Comparison of ENCODE assay signal across 14 cellular contexts in genomic region chr12:120961604-120962486, GRCh38. TPM values are rescaled to one million over a fixed set of nuclear protein-coding genes. Genes with fewer than 3 reads are reported as not detected.
DNase-seq lines count a peak whose midpoint lies in the region; FAIRE-seq and TF ChIP-seq lines count a peak whose summit lies in the region.
"Had no signal": no experiment of that assay in that cellular context is flagged by ENCODE, and none has a peak within 500 bp of the region (broad histone marks: within the 10 kb centered on the region; RNA-seq: fewer than 3 reads in every experiment).

No MANE protein-coding gene starts in this region.

- in situ Hi-C loops in KBM-7 (cut with MboI; ENCODE audit: low pct_unique_long_range_greater_than_20kb, low sequenced_read_pairs): no loop called here

- H3K9me2 ChIP-seq in Loucy (replicated peaks; ENCODE audit: low read depth, low read length): no peaks in the 10 kb centered on the region

- H3K4me1 ChIP-seq in Loucy (ENCODE audit: insufficient read depth, low read length, poor library complexity, severe bottlenecking) (peaks cover 52% of the 10 kb centered on the region), esophagus squamous epithelium (peaks cover 8 to 67% (median 22%) of the 10 kb centered on the region in 3 donors), prostate gland (replicated peaks) (no peaks in the 10 kb centered on the region)
- H3K4me1 ChIP-seq: gastroesophageal sphincter had no signal

- H3K4me3 ChIP-seq in Loucy (ENCODE audit: low read length, poor library complexity, severe bottlenecking): no peak overlapping the region
- H3K4me3 ChIP-seq in esophagus squamous epithelium: no peak overlapping the region
- no peak overlapping the region for H3K4me3 ChIP-seq in prostate gland
- H3K4me3 ChIP-seq: coronary artery, gastroesophageal sphincter had no signal

- peaks cover 5% of the 10 kb centered on the region; the same call in 1 of the 2 replicates for H3F3A ChIP-seq in Loucy (ENCODE audit: low read depth)

- no peaks in the 10 kb centered on the region for H3K36me3 ChIP-seq in Loucy (ENCODE audit: insufficient read depth, low read length)
- no peaks in the 10 kb centered on the region for H3K36me3 ChIP-seq in esophagus squamous epithelium
- no peaks in the 10 kb centered on the region for H3K36me3 ChIP-seq in prostate gland
- H3K36me3 ChIP-seq: gastroesophageal sphincter had no signal

- no peaks in the 10 kb centered on the region for H3K79me2 ChIP-seq in Loucy (ENCODE audit: insufficient read depth, low read length)

- 42 to 47% methylated on average over 17 of the region's 17 CpGs for WGBS in esophagus squamous epithelium, 2 donors
- 58% methylated on average over 17 of the region's 17 CpGs for WGBS in prostate gland

- H3K9ac ChIP-seq in Loucy (ENCODE audit: low read depth, low read length, poor library complexity, severe bottlenecking): no peak overlapping the region

- intact Hi-C loops in esophagus squamous epithelium (cut with DNase I): loop anchor here (5.0 kb wide), 1 partner anchor 55 kb away; no protein-coding TSS in a partner anchor
- intact Hi-C loops in prostate gland (cut with DNase I): no loop called here

- TF ChIP-seq CTCF in Loucy (conservative IDR thresholded peaks at IDR 0.05; ENCODE audit: low read length) (no peak), esophagus squamous epithelium (IDR thresholded peaks at IDR 0.05) (no peak), prostate gland (IDR thresholded peaks at IDR 0.05) (no peak), D721Med (IDR thresholded peaks at IDR 0.05; ENCODE audit: insufficient read depth, missing control alignments) (no peak)

- peak overlapping the region; percentile 33 for H3K4me2 ChIP-seq in Loucy (ENCODE audit: low read depth, low read length, poor library complexity, severe bottlenecking)

- FAIRE-seq in D721Med (lab: Jason Lieb, UNC): no peak
- FAIRE-seq: GM18507 had no signal

- no peaks in the 10 kb centered on the region for H4K20me1 ChIP-seq in Loucy (ENCODE audit: insufficient read depth, low read length, poor library complexity, severe bottlenecking)

- H2AFZ ChIP-seq in Loucy (ENCODE audit: low read length): no peak overlapping the region; the same call in 1 of the 2 replicates

- DNase-seq in NCI-H146 (lab: John Stamatoyannopoulos, UW) (peak; percentile 22), NCI-H146 treated with DMSO at 0.1 percent for 48 hours (lab: John Stamatoyannopoulos, UW; ENCODE audit: unreplicated experiment) (no peak), esophagus squamous epithelium (lab: John Stamatoyannopoulos, UW) (no peak), prostate gland (ENCODE audit: low spot score) (peak; percentile 17), D721Med (ENCODE audit: insufficient read length, low spot score) (no peak), KBM-7 (no peak), GM19238 (ENCODE audit: insufficient read length, low spot score) (no peak)
- DNase-seq: activated naive CD4-positive, alpha-beta T cell treated with anti-CD3 and anti-CD28 coated beads, Interleukin-2, amount 10 ng/mL, durations not matched to agents 7 days and 5 days; NCI-H1105 treated with DMSO at 0.1 percent for 48 hours had no signal

- H3K9me3 ChIP-seq in Loucy (ENCODE audit: insufficient read depth, low read depth, low read length): no peaks in the 10 kb centered on the region
- H3K9me3 ChIP-seq in esophagus squamous epithelium: no peaks in the 10 kb centered on the region
- no peaks in the 10 kb centered on the region for H3K9me3 ChIP-seq in prostate gland
- H3K9me3 ChIP-seq: gastroesophageal sphincter had no signal

- H3K27me3 ChIP-seq in Loucy (ENCODE audit: insufficient read depth, low read length, poor library complexity, severe bottlenecking) (no peaks in the 10 kb centered on the region), esophagus squamous epithelium (no peaks in the 10 kb centered on the region), prostate gland (replicated peaks; ENCODE audit: insufficient read depth) (no peaks in the 10 kb centered on the region)
- H3K27me3 ChIP-seq: gastroesophageal sphincter had no signal

- H3K27ac ChIP-seq in esophagus squamous epithelium (peak overlapping the region; percentile 71 to 89 (median 82)), prostate gland (no peak overlapping the region)
- H3K27ac ChIP-seq: coronary artery, gastroesophageal sphincter, HL-60 had no signal

- TF ChIP-seq POLR2A in esophagus squamous epithelium (IDR thresholded peaks at IDR 0.05) (no peak), prostate gland (IDR thresholded peaks at IDR 0.05) (no peak)

RNA-seq across cellular contexts. Expression of gene HNF1A, which starts 16.5 kb away (rescaled TPM):
- total RNA-seq in esophagus squamous epithelium (not detected), prostate gland (1 to 10 TPM; 1.1 to 1.3 TPM)

RNA-seq across cellular contexts. Expression of gene C12orf43, which starts 54.4 kb away (rescaled TPM):
- total RNA-seq in esophagus squamous epithelium (10 to 100 TPM in 1 of 4 donors, 1 to 10 TPM in 3; 7.8 to 15.6 (median 8.6) TPM), prostate gland (10 to 100 TPM; 13.8 to 15.2 TPM)

RNA-seq across cellular contexts. Expression of gene SPPL3, which starts 57.7 kb away (rescaled TPM):
- total RNA-seq in esophagus squamous epithelium (10 to 100 TPM; 30.3 to 47.1 (median 34.2) TPM), prostate gland (10 to 100 TPM; 36.0 to 37.1 TPM)

Comparison
In these comparisons a context has a peak if more than half of its experiments do, and no peak if none do; other contexts are left out.
1. DNase-seq: peak in NCI-H146 (single experiment) and prostate gland (single experiment); none in NCI-H146 treated with DMSO at 0.1 percent for 48 hours (single experiment), esophagus squamous epithelium (single experiment), D721Med (single experiment), KBM-7 (single experiment) and GM19238 (single experiment).
2. H3K27ac ChIP-seq: peak in esophagus squamous epithelium (4 of 4); none in prostate gland (0 of 2).